Comparison of ENCODE assay signal across 9 cellular contexts in genomic region chr5:39057745-39058144, GRCh38. TPM values are rescaled to one million over a fixed set of nuclear protein-coding genes. Genes with fewer than 3 reads are reported as not detected.
DNase-seq lines count a peak whose midpoint lies in the region; ATAC-seq and TF ChIP-seq lines count a peak whose summit lies in the region.
"Had no signal": no experiment of that assay in that cellular context is flagged by ENCODE, and none has a peak within 500 bp of the region (broad histone marks: within the 10 kb centered on the region; RNA-seq: fewer than 3 reads in every experiment).

No MANE protein-coding gene starts in this region.

- H3K27ac ChIP-seq in VCaP: peak overlapping the region; percentile 28
- peak overlapping the region; percentile 1 for H3K27ac ChIP-seq in lower lobe of right lung

- H3K9me3 ChIP-seq in lower lobe of right lung: no peaks in the 10 kb centered on the region

- no peak for TF ChIP-seq CTCF in GM12875 (IDR thresholded peaks at IDR 0.05; ENCODE audit: borderline replicate concordance, insufficient read depth, low read depth, low read length)
- TF ChIP-seq CTCF in VCaP (conservative IDR thresholded peaks at IDR 0.05): no peak
- TF ChIP-seq CTCF in lower lobe of right lung (IDR thresholded peaks at IDR 0.05): no peak

- intact Hi-C loops in lower lobe of right lung (cut with DNase I): no loop called here

- no peaks in the 10 kb centered on the region for H3K27me3 ChIP-seq in lower lobe of right lung (ENCODE audit: low read depth)

- H3K4me3 ChIP-seq in GM12875 (ENCODE audit: low read depth, low read length) (peak overlapping the region; percentile 13), lower lobe of right lung (peak overlapping the region; percentile 41)

- peaks cover 54% of the 10 kb centered on the region for H3K4me1 ChIP-seq in lower lobe of right lung

- H3K36me3 ChIP-seq in lower lobe of right lung: no peaks in the 10 kb centered on the region

- DNase-seq in lower lobe of right lung (no peak), superior temporal gyrus (ENCODE audit: extremely low spot score) (no peak), SW 1271 (lab: John Stamatoyannopoulos, UW) (no peak), C1 segment of cervical spinal cord (lab: John Stamatoyannopoulos, UW) (no peak), NCI-H2196 treated with DMSO at 0.1 percent for 48 hours (lab: John Stamatoyannopoulos, UW; ENCODE audit: unreplicated experiment) (no peak)

- ATAC-seq in GM21786 (IDR thresholded peaks at IDR 0.05; ENCODE audit: unreplicated experiment) (peak; percentile 49), lower lobe of right lung (no peak)
- ATAC-seq: HCT116 had no signal

RNA-seq across cellular contexts. Expression of gene RICTOR, which starts 16.5 kb away (rescaled TPM):
- total RNA-seq in lower lobe of right lung: 52.1 TPM
